ENCODE assay signal across 9 cellular contexts in genomic region chr5:55175781-55176175, GRCh38. TPM values are rescaled to one million over a fixed set of nuclear protein-coding genes. Genes with fewer than 3 reads are reported as not detected.
DNase-seq lines count a peak whose midpoint lies in the region; ATAC-seq and TF ChIP-seq lines count a peak whose summit lies in the region.
"Had no signal": no experiment of that assay in that cellular context is flagged by ENCODE, and none has a peak within 500 bp of the region (broad histone marks: within the 10 kb centered on the region; RNA-seq: fewer than 3 reads in every experiment).

No MANE protein-coding gene starts in this region.

- H3K4me3 Mint-ChIP-seq in progenitor cell of endocrine pancreas (ENCODE audit: low read depth): peak overlapping the region; percentile 51
- no peak overlapping the region for H3K4me3 Mint-ChIP-seq in CD8-positive, alpha-beta T cell

- ATAC-seq in omental fat pad (ENCODE audit: low FRiP score): no peak
- no peak for ATAC-seq in CD8-positive, alpha-beta T cell

- H3K9me3 ChIP-seq in SU-DHL-6 (ENCODE audit: insufficient read depth, low read length) (no peaks in the 10 kb centered on the region), esophagus squamous epithelium (no peaks in the 10 kb centered on the region)
- no peaks in the 10 kb centered on the region for H3K9me3 ChIP-seq in CD8-positive, alpha-beta T cell (ENCODE audit: low read length)

- H3K79me2 ChIP-seq in SU-DHL-6 (ENCODE audit: insufficient read depth, low read length): no peaks in the 10 kb centered on the region

- no peak overlapping the region for H3K9ac ChIP-seq in SU-DHL-6 (ENCODE audit: low read length)

- TF ChIP-seq CTCF in SU-DHL-6 (IDR thresholded peaks at IDR 0.05; ENCODE audit: insufficient read depth, low read length, poor library complexity, severe bottlenecking) (no peak), esophagus squamous epithelium (IDR thresholded peaks at IDR 0.05) (no peak), progenitor cell of endocrine pancreas (IDR thresholded peaks at IDR 0.05; ENCODE audit: unreplicated experiment) (no peak), omental fat pad (IDR thresholded peaks at IDR 0.05) (no peak)
- no peak for TF ChIP-seq CTCF in CD8-positive, alpha-beta T cell (IDR thresholded peaks at IDR 0.05)

- no peaks in the 10 kb centered on the region for H3K36me3 ChIP-seq in H7 (replicated peaks; ENCODE audit: control insufficient read depth, insufficient read depth, low read length)
- H3K36me3 ChIP-seq in SU-DHL-6 (ENCODE audit: low read length): no peaks in the 10 kb centered on the region
- H3K36me3 ChIP-seq in esophagus squamous epithelium: no peaks in the 10 kb centered on the region
- H3K36me3 ChIP-seq in CD8-positive, alpha-beta T cell (ENCODE audit: insufficient read depth, low read length): no peaks in the 10 kb centered on the region

- H3K27ac ChIP-seq in SU-DHL-6 (ENCODE audit: low read depth, low read length) (no peak overlapping the region), esophagus squamous epithelium (no peak overlapping the region)
- no peak overlapping the region for H3K27ac ChIP-seq in CD8-positive, alpha-beta T cell (ENCODE audit: low read depth, low read length)

- no peaks in the 10 kb centered on the region for H3K9me3 Mint-ChIP-seq in progenitor cell of endocrine pancreas (ENCODE audit: low read depth)
- peaks cover 2% of the 10 kb centered on the region for H3K9me3 Mint-ChIP-seq in CD8-positive, alpha-beta T cell

- TF ChIP-seq POLR2A in esophagus squamous epithelium (IDR thresholded peaks at IDR 0.05): no peak

- DNase-seq in H7 (peak; percentile 48), esophagus squamous epithelium (lab: John Stamatoyannopoulos, UW) (no peak), progenitor cell of endocrine pancreas (ENCODE audit: low spot score, unreplicated experiment) (no peak), nucleus accumbens (lab: John Stamatoyannopoulos, UW) (no peak), NOMO-1 treated with dmso at 0.1 percent for 144 hours (lab: John Stamatoyannopoulos, UW; ENCODE audit: unreplicated experiment) (no peak), omental fat pad (ENCODE audit: low spot score) (no peak)
- no peak for DNase-seq in CD8-positive, alpha-beta T cell

- peaks cover 79% of the 10 kb centered on the region for H3K27me3 ChIP-seq in H7 (ENCODE audit: control insufficient read depth, insufficient read depth, low read length)
- no peaks in the 10 kb centered on the region for H3K27me3 ChIP-seq in SU-DHL-6 (ENCODE audit: low read length)
- peaks cover 3 to 98% (median 22%) of the 10 kb centered on the region in 4 donors for H3K27me3 ChIP-seq in esophagus squamous epithelium
- peaks cover 33% of the 10 kb centered on the region for H3K27me3 ChIP-seq in CD8-positive, alpha-beta T cell (ENCODE audit: insufficient read depth, low read length)

- H3K4me1 Mint-ChIP-seq in progenitor cell of endocrine pancreas (ENCODE audit: low read depth): peaks cover 12% of the 10 kb centered on the region
- peaks cover 32% of the 10 kb centered on the region for H3K4me1 Mint-ChIP-seq in CD8-positive, alpha-beta T cell (ENCODE audit: low read depth)

- peaks cover 83% of the 10 kb centered on the region for H3K27me3 Mint-ChIP-seq in progenitor cell of endocrine pancreas
- H3K27me3 Mint-ChIP-seq in CD8-positive, alpha-beta T cell (ENCODE audit: low read depth): peaks cover 65% of the 10 kb centered on the region

- no peaks in the 10 kb centered on the region for H3K9me2 ChIP-seq in SU-DHL-6 (replicated peaks; ENCODE audit: insufficient read depth, low read length)

- H3K4me2 ChIP-seq in SU-DHL-6 (ENCODE audit: low read depth, low read length, poor library complexity, severe bottlenecking): peak overlapping the region; percentile 57

- H4K20me1 ChIP-seq in SU-DHL-6 (ENCODE audit: low read depth, low read length): no peaks in the 10 kb centered on the region

- H3K4me3 ChIP-seq in H7 (ENCODE audit: insufficient read depth, low read depth, low read length) (peak overlapping the region; percentile 34; the same call in 1 of the 2 replicates), SU-DHL-6 (ENCODE audit: insufficient read depth, low read length, poor library complexity, severe bottlenecking) (no peak overlapping the region), esophagus squamous epithelium (peak overlapping the region; percentile 9 to 62 (median 24))
- no peak overlapping the region for H3K4me3 ChIP-seq in CD8-positive, alpha-beta T cell (ENCODE audit: low read depth, low read length)

- POLR2A ChIA-PET in CD8-positive, alpha-beta T cell (lab: Charles Lee): interaction anchor here (0.9 kb wide), 1 partner anchor 45 kb away, joined by 3 read pairs; no protein-coding TSS in a partner anchor

- H3F3A ChIP-seq in SU-DHL-6 (ENCODE audit: insufficient read depth): peaks cover 6% of the 10 kb centered on the region; the same call in 1 of the 2 replicates

- H3K4me1 ChIP-seq in esophagus squamous epithelium: peaks cover 11 to 40% (median 26%) of the 10 kb centered on the region in 3 donors
- H3K4me1 ChIP-seq in CD8-positive, alpha-beta T cell (ENCODE audit: insufficient read depth, low read length): peaks cover 30% of the 10 kb centered on the region

- CTCF ChIA-PET in CD8-positive, alpha-beta T cell (lab: Charles Lee): interaction anchor here (1.4 to 1.5 kb wide), 2 partner anchors 10 to 270 kb away, joined by 4 to 6 read pairs; no protein-coding TSS in a partner anchor

- intact Hi-C loops in esophagus squamous epithelium (cut with DNase I): no loop called here
- intact Hi-C loops in CD8-positive, alpha-beta T cell (cut with DNase I, micrococcal nuclease): loop anchor here in 1 of 2 experiments (10.0 kb wide), 4 partner anchors 169 to 861 kb away; partner anchors contain the start of genes ARL15 and PLPP1

- H3K36me3 Mint-ChIP-seq in progenitor cell of endocrine pancreas (ENCODE audit: insufficient read depth): no peaks in the 10 kb centered on the region
- no peaks in the 10 kb centered on the region for H3K36me3 Mint-ChIP-seq in CD8-positive, alpha-beta T cell

- H2AFZ ChIP-seq in SU-DHL-6 (ENCODE audit: low read depth, low read length, severe bottlenecking): no peak overlapping the region

- H3K27ac Mint-ChIP-seq in progenitor cell of endocrine pancreas: no peak overlapping the region
- no peak overlapping the region for H3K27ac Mint-ChIP-seq in CD8-positive, alpha-beta T cell

- WGBS in esophagus squamous epithelium, 2 donors: 8 to 11% methylated on average over 7 of the region's 7 CpGs

RNA-seq across cellular contexts. Expression of gene CDC20B, which starts 2.8 kb away (rescaled TPM):
- not detected in 2 replicates for total RNA-seq in H7 (2014; rRNA removed; shearing (Covaris generic))
- total RNA-seq in esophagus squamous epithelium: not detected
- total RNA-seq in progenitor cell of endocrine pancreas: not detected in 2 replicates
- total RNA-seq in omental fat pad: not detected
- total RNA-seq in CD8-positive, alpha-beta T cell: not detected
- total RNA-seq: HT1080 had no signal

RNA-seq across cellular contexts. Expression of gene GPX8, which starts 15.8 kb away (rescaled TPM):
- total RNA-seq in H7 (2014; rRNA removed; shearing (Covaris generic)): 41.3 and 50.2 TPM in 2 replicates
- total RNA-seq in esophagus squamous epithelium (1 to 10 TPM in 3 of 4 donors, under 1 TPM in 1; 0.45 to 8.7 (median 7.3) TPM), progenitor cell of endocrine pancreas (38.8 and 40.0 TPM in 2 replicates), omental fat pad (10 to 100 TPM in 3 of 4 donors, 1 to 10 TPM in 1; 9.5 to 30.9 (median 17.7) TPM)
- total RNA-seq in CD8-positive, alpha-beta T cell: not detected

RNA-seq across cellular contexts. Expression of gene MCIDAS, which starts 51.3 kb away (rescaled TPM):
- not detected in 2 replicates for total RNA-seq in H7 (2014; rRNA removed; shearing (Covaris generic))
- total RNA-seq in esophagus squamous epithelium (not detected), progenitor cell of endocrine pancreas (not detected in 2 replicates), omental fat pad (not detected)
- not detected for total RNA-seq in CD8-positive, alpha-beta T cell

RNA-seq across cellular contexts. Expression of gene CCNO, which starts 57.6 kb away (rescaled TPM):
- total RNA-seq in H7 (2014; rRNA removed; shearing (Covaris generic)): 0.35 TPM in 1 of 2 replicates, not detected in the other
- total RNA-seq in esophagus squamous epithelium: 1 to 10 TPM in 3 of 4 donors, under 1 TPM in 1; 0.95 to 1.6 (median 1.1) TPM
- 0.19 TPM in 1 of 2 replicates, not detected in the other for total RNA-seq in progenitor cell of endocrine pancreas
- not detected for total RNA-seq in omental fat pad
- not detected for total RNA-seq in CD8-positive, alpha-beta T cell

Comparison
In these comparisons a context has a peak if more than half of its experiments do, and no peak if none do; other contexts are left out.
1. H3K4me3 ChIP-seq: peak in H7 (single experiment) and esophagus squamous epithelium (4 of 4); none in SU-DHL-6 (single experiment) and CD8-positive, alpha-beta T cell (single experiment).